17 cellular contexts compared by ENCODE assay signal in the genomic region with DNA sequence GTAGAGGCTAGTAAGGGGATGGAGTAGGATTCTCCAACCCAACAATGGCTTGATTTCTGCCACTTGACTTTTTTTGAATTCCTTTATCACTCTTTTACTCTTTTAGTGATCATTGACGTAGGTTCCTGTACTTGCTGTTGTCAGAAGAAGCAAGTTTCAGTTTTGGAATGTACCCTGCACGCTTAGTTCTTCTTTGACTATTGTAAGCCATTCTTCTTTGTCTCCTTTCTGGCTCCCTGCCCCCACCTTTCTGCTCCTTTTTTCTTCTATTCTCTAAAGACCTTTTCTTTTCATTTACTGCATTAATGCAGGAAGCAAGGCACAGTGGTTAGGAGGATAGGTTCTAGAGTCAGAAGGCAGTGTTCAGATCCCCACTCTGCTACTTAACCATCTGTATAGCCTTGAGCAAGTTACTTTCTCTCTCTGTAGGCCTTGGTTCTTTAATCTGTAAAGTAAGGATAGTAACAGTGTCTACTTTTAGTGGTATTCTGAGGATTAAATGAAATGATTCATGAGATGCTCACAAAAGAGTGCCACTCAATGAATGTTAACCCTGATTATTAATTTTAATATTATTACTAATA. TPM values are rescaled to one million over a fixed set of nuclear protein-coding genes. Genes with fewer than 3 reads are reported as not detected.
A peak's percentile ranks its signal among the peaks of the same experiment; 100 is the strongest.
DNase-seq lines count a peak whose midpoint lies in the region; ATAC-seq and TF ChIP-seq lines count a peak whose summit lies in the region.
"Had no signal": no experiment of that assay in that cellular context is flagged by ENCODE, and none has a peak within 500 bp of the region (broad histone marks: within the 10 kb centered on the region; RNA-seq: fewer than 3 reads in every experiment).

No MANE protein-coding gene starts in this region.

- peaks cover 12% of the 10 kb centered on the region for H3K9me3 ChIP-seq in BLaER1
- no peaks in the 10 kb centered on the region for H3K9me3 ChIP-seq in HAP-1
- H3K9me3 ChIP-seq in spleen = no peaks in the 10 kb centered on the region
- H3K9me3 ChIP-seq: SJCRH30 had no signal

- DNase-seq in HAP-1 (ENCODE audit: low spot score in 2 of 2) (peak; percentile 32 to 45), spleen (no peak), lower leg skin (ENCODE audit: low spot score in 2 of 2) (no peak), dorsolateral prefrontal cortex (no peak)
- DNase-seq in naive thymus-derived CD8-positive, alpha-beta T cell = no peak
- DNase-seq: ACHN, DMS53, NCI-H146, NCI-H748 treated with DMSO at 0.1 percent for 48 hours, SJCRH30 had no signal

- TF ChIP-seq POLR2A in spleen (IDR thresholded peaks at IDR 0.05) = no peak
- no peak for TF ChIP-seq POLR2A in lower leg skin (IDR thresholded peaks at IDR 0.05)

- peaks cover 0 to 8% (median 0%) of the 10 kb centered on the region in 3 donors for H3K36me3 Mint-ChIP-seq in naive thymus-derived CD8-positive, alpha-beta T cell

- ATAC-seq in GM18861 (IDR thresholded peaks at IDR 0.05; ENCODE audit: unreplicated experiment) (peak; percentile 57), HG03439 (IDR thresholded peaks at IDR 0.05; ENCODE audit: unreplicated experiment) (peak; percentile 67)
- ATAC-seq in naive thymus-derived CD8-positive, alpha-beta T cell = no peak

- 69 to 77% (median 72%) methylated on average over 2 of the region's 2 CpGs for WGBS in spleen, 5 donors
- 83 to 94% methylated on average over 2 of the region's 2 CpGs for WGBS in lower leg skin, 2 donors

- in situ Hi-C loops in HAP-1 (cut with MboI; ENCODE audit: low sequenced_read_pairs) = no loop called here

- H3K4me3 ChIP-seq in BLaER1 (no peak overlapping the region), HAP-1 (no peak overlapping the region), spleen (no peak overlapping the region), lower leg skin (ENCODE audit: low read depth, poor library complexity, severe bottlenecking) (no peak overlapping the region), dorsolateral prefrontal cortex (no peak overlapping the region)
- H3K4me3 ChIP-seq: SJCRH30, smooth muscle cell had no signal

- H3K4me3 Mint-ChIP-seq in naive thymus-derived CD8-positive, alpha-beta T cell = no peak overlapping the region
- H3K4me3 Mint-ChIP-seq: activated T-helper 1 cell treated with anti-CD3 and anti-CD28 coated beads, Interleukin-12 subunit alpha, Interleukin-12 subunit beta, Interleukin-2, Interleukin-4 antibody, amounts not matched to agents 30 ng/mL and 10 ng/mL and 1 ng/mL, durations not matched to agents 14 hours and 24 hours and 36 hours; neural crest cell had no signal

- H3K4me1 Mint-ChIP-seq in naive thymus-derived CD8-positive, alpha-beta T cell = no peaks in the 10 kb centered on the region

- no peaks in the 10 kb centered on the region for H3K27me3 ChIP-seq in BLaER1
- no peaks in the 10 kb centered on the region for H3K27me3 ChIP-seq in HAP-1 (ENCODE audit: low read depth)
- no peaks in the 10 kb centered on the region for H3K27me3 ChIP-seq in spleen (replicated peaks in 1 of 7)
- no peaks in the 10 kb centered on the region for H3K27me3 ChIP-seq in dorsolateral prefrontal cortex
- H3K27me3 ChIP-seq: SJCRH30 had no signal

- POLR2A ChIA-PET in naive thymus-derived CD8-positive, alpha-beta T cell (lab: Charles Lee) = no interaction called here

- H3K9me3 Mint-ChIP-seq in naive thymus-derived CD8-positive, alpha-beta T cell = peaks cover 0 to 9% (median 0%) of the 10 kb centered on the region in 9 donors
- H3K9me3 Mint-ChIP-seq: activated T-helper 1 cell treated with anti-CD3 and anti-CD28 coated beads, Interleukin-12 subunit alpha, Interleukin-12 subunit beta, Interleukin-2, Interleukin-4 antibody, amounts not matched to agents 30 ng/mL and 10 ng/mL and 1 ng/mL, durations not matched to agents 14 hours and 24 hours and 36 hours had no signal

- TF ChIP-seq CTCF in spleen (IDR thresholded peaks at IDR 0.05 in 8 of 11, conservative IDR thresholded peaks at IDR 0.05 in 3 of 11) (no peak), lower leg skin (IDR thresholded peaks at IDR 0.05) (no peak), dorsolateral prefrontal cortex (IDR thresholded peaks at IDR 0.05 in 54 of 56, conservative IDR thresholded peaks at IDR 0.05 in 2 of 56; ENCODE audit: low read depth in 1 of 56, partially characterized antibody in 56 of 56) (no peak)

- peak overlapping the region; percentile 82 for H3K4me2 ChIP-seq in BLaER1
- H3K4me2 ChIP-seq: smooth muscle cell had no signal

- H3K27ac ChIP-seq in BLaER1 (peak overlapping the region; percentile 60), spleen (no peak overlapping the region), dorsolateral prefrontal cortex (no peak overlapping the region)
- H3K27ac ChIP-seq: SJCRH30, VCaP had no signal

- peaks cover 0 to 17% (median 3%) of the 10 kb centered on the region in 5 donors for H3K27me3 Mint-ChIP-seq in naive thymus-derived CD8-positive, alpha-beta T cell

- intact Hi-C loops in spleen (cut with DNase I; ENCODE audit: low total_unique reads) (no loop called here), lower leg skin (cut with DNase I; ENCODE audit: low total_unique reads) (no loop called here), dorsolateral prefrontal cortex (cut with DNase I) (no loop called here)

- H3K9ac ChIP-seq in BLaER1 = no peak overlapping the region

- H3K36me3 ChIP-seq in BLaER1 (no peaks in the 10 kb centered on the region), HAP-1 (replicated peaks) (no peaks in the 10 kb centered on the region), spleen (no peaks in the 10 kb centered on the region)
- H3K36me3 ChIP-seq: SJCRH30 had no signal

- H3K4me1 ChIP-seq in BLaER1 (peaks cover 34% of the 10 kb centered on the region), HAP-1 (peaks cover 24% of the 10 kb centered on the region), spleen (no peaks in the 10 kb centered on the region)

- no peak overlapping the region for H3K27ac Mint-ChIP-seq in naive thymus-derived CD8-positive, alpha-beta T cell
- H3K27ac Mint-ChIP-seq: activated T-helper 1 cell treated with anti-CD3 and anti-CD28 coated beads, Interleukin-12 subunit alpha, Interleukin-12 subunit beta, Interleukin-2, Interleukin-4 antibody, amounts not matched to agents 30 ng/mL and 10 ng/mL and 1 ng/mL, durations not matched to agents 14 hours and 24 hours and 36 hours had no signal

- no peaks in the 10 kb centered on the region for H4K20me1 ChIP-seq in BLaER1

RNA-seq across cellular contexts. Expression of a gene that starts 33.8 kb away (rescaled TPM):
- not detected for total RNA-seq in spleen
- polyA plus RNA-seq in spleen = not detected
- total RNA-seq in lower leg skin = not detected
- 1 to 10 TPM in 1 of 120 experiments, under 1 TPM in 5, not detected in 114; 0.19 to 1.6 (median 0.27) TPM for total RNA-seq in dorsolateral prefrontal cortex
- not detected for total RNA-seq in naive thymus-derived CD8-positive, alpha-beta T cell
- not detected for polyA plus RNA-seq in naive thymus-derived CD8-positive, alpha-beta T cell
- total RNA-seq: activated T-helper 1 cell treated with anti-CD3 and anti-CD28 coated beads, Interleukin-12 subunit alpha, Interleukin-12 subunit beta, Interleukin-2, Interleukin-4 antibody, amounts not matched to agents 30 ng/mL and 10 ng/mL and 1 ng/mL, durations not matched to agents 14 hours and 24 hours and 36 hours; neural crest cell; smooth muscle cell had no signal
- polyA plus RNA-seq: smooth muscle cell had no signal

RNA-seq across cellular contexts. Expression of a gene that starts 37.5 kb away (rescaled TPM):
- 10 to 100 TPM in 3 of 7 donors, 1 to 10 TPM in 4; 5.8 to 15.7 (median 9.0) TPM for total RNA-seq in spleen
- polyA plus RNA-seq in spleen = 10 to 100 TPM in 2 of 3 donors, 1 to 10 TPM in 1; 9.7 to 14.9 (median 12.1) TPM
- total RNA-seq in lower leg skin = 10 to 100 TPM in 2 of 4 donors, 1 to 10 TPM in 2; 4.0 to 13.8 (median 9.8) TPM
- 10 to 100 TPM; 18.6 to 50.1 (median 32.4) TPM for total RNA-seq in dorsolateral prefrontal cortex
- total RNA-seq in naive thymus-derived CD8-positive, alpha-beta T cell = 1 to 10 TPM; 2.4 TPM
- polyA plus RNA-seq in naive thymus-derived CD8-positive, alpha-beta T cell = 1 to 10 TPM; 2.7 to 4.7 (median 2.8) TPM

Comparison
In these comparisons a context has a peak if more than half of its experiments do, and no peak if none do; other contexts are left out.
1. ATAC-seq: peak in GM18861 (single experiment) and HG03439 (single experiment); none in naive thymus-derived CD8-positive, alpha-beta T cell (0 of 2).
2. DNase-seq: peak in HAP-1 (2 of 2); none in spleen (single experiment), lower leg skin (0 of 2), dorsolateral prefrontal cortex (0 of 10) and naive thymus-derived CD8-positive, alpha-beta T cell (0 of 10).